Comparison of ENCODE assay signal across 17 cellular contexts in genomic region chr14:100892496-100893227, GRCh38. TPM values are rescaled to one million over a fixed set of nuclear protein-coding genes. Genes with fewer than 3 reads are reported as not detected.
DNase-seq lines count a peak whose midpoint lies in the region; ATAC-seq, FAIRE-seq and TF ChIP-seq lines count a peak whose summit lies in the region.
"Had no signal": no experiment of that assay in that cellular context is flagged by ENCODE, and none has a peak within 500 bp of the region (broad histone marks: within the 10 kb centered on the region; RNA-seq: fewer than 3 reads in every experiment).

No MANE protein-coding gene starts in this region.

- H3K27ac ChIP-seq in uterus = no peak overlapping the region
- no peak overlapping the region for H3K27ac ChIP-seq in CD4-positive, alpha-beta T cell (ENCODE audit: low read depth, low read length)
- H3K27ac ChIP-seq: BLaER1 treated with 17β-estradiol and CSF1 and Interleukin-3, amounts not matched to agents 10 nM and 100 nM had no signal

- H3K9me3 Mint-ChIP-seq in activated naive CD8-positive, alpha-beta T cell treated with anti-CD3 and anti-CD28 coated beads, Interleukin-2, amount 10 ng/mL, durations not matched to agents 7 days and 5 days = no peaks in the 10 kb centered on the region
- H3K9me3 Mint-ChIP-seq in activated naive CD8-positive, alpha-beta T cell treated with anti-CD3 and anti-CD28 coated beads for 36 hours = no peaks in the 10 kb centered on the region
- no peaks in the 10 kb centered on the region for H3K9me3 Mint-ChIP-seq in CD4-positive, alpha-beta T cell

- H3K4me1 ChIP-seq in uterus = no peaks in the 10 kb centered on the region

- H3K4me3 Mint-ChIP-seq in activated naive CD8-positive, alpha-beta T cell treated with anti-CD3 and anti-CD28 coated beads, Interleukin-2, amount 10 ng/mL, durations not matched to agents 7 days and 5 days = no peak overlapping the region
- H3K4me3 Mint-ChIP-seq in activated naive CD8-positive, alpha-beta T cell treated with anti-CD3 and anti-CD28 coated beads for 36 hours = no peak overlapping the region
- H3K4me3 Mint-ChIP-seq in CD4-positive, alpha-beta T cell = no peak overlapping the region

- POLR2A ChIA-PET in activated naive CD8-positive, alpha-beta T cell treated with anti-CD3 and anti-CD28 coated beads, Interleukin-2, amount 10 ng/mL, durations not matched to agents 7 days and 5 days (lab: Charles Lee) = no interaction called here
- POLR2A ChIA-PET in CD4-positive, alpha-beta T cell (lab: Charles Lee) = no interaction called here

- H3K27ac Mint-ChIP-seq in activated naive CD8-positive, alpha-beta T cell treated with anti-CD3 and anti-CD28 coated beads, Interleukin-2, amount 10 ng/mL, durations not matched to agents 7 days and 5 days = no peak overlapping the region
- no peak overlapping the region for H3K27ac Mint-ChIP-seq in activated naive CD8-positive, alpha-beta T cell treated with anti-CD3 and anti-CD28 coated beads for 36 hours
- no peak overlapping the region for H3K27ac Mint-ChIP-seq in CD4-positive, alpha-beta T cell

- H3K36me3 Mint-ChIP-seq in activated naive CD8-positive, alpha-beta T cell treated with anti-CD3 and anti-CD28 coated beads, Interleukin-2, amount 10 ng/mL, durations not matched to agents 7 days and 5 days = no peaks in the 10 kb centered on the region
- no peaks in the 10 kb centered on the region for H3K36me3 Mint-ChIP-seq in activated naive CD8-positive, alpha-beta T cell treated with anti-CD3 and anti-CD28 coated beads for 36 hours
- no peaks in the 10 kb centered on the region for H3K36me3 Mint-ChIP-seq in CD4-positive, alpha-beta T cell (ENCODE audit: low read depth)

- H3K27me3 Mint-ChIP-seq in activated naive CD8-positive, alpha-beta T cell treated with anti-CD3 and anti-CD28 coated beads, Interleukin-2, amount 10 ng/mL, durations not matched to agents 7 days and 5 days = peaks cover 8% of the 10 kb centered on the region
- H3K27me3 Mint-ChIP-seq in activated naive CD8-positive, alpha-beta T cell treated with anti-CD3 and anti-CD28 coated beads for 36 hours = peaks cover 17% of the 10 kb centered on the region
- peaks cover 29% of the 10 kb centered on the region for H3K27me3 Mint-ChIP-seq in CD4-positive, alpha-beta T cell

- no peak overlapping the region for H3K4me3 ChIP-seq in uterus
- H3K4me3 ChIP-seq: BLaER1 treated with 17β-estradiol and CSF1 and Interleukin-3, amounts not matched to agents 10 nM and 100 nM had no signal

- no peak for ATAC-seq in activated naive CD8-positive, alpha-beta T cell treated with anti-CD3 and anti-CD28 coated beads, Interleukin-2, amount 10 ng/mL, durations not matched to agents 7 days and 5 days (ENCODE audit: low read depth)
- no peak for ATAC-seq in CD4-positive, alpha-beta T cell (ENCODE audit: poor library complexity)
- no peak for ATAC-seq in HG03135 (IDR thresholded peaks at IDR 0.05; ENCODE audit: unreplicated experiment)
- ATAC-seq: Panc1, Right ventricle myocardium inferior had no signal

- CTCF ChIA-PET in CD4-positive, alpha-beta T cell (lab: Charles Lee) = no interaction called here

- FAIRE-seq in GM12891 (lab: Jason Lieb, UNC) = no peak
- FAIRE-seq: A204.1 had no signal

- no peaks in the 10 kb centered on the region for H3K36me3 ChIP-seq in uterus
- H3K36me3 ChIP-seq: BLaER1 treated with 17β-estradiol and CSF1 and Interleukin-3, amounts not matched to agents 10 nM and 100 nM had no signal

- intact Hi-C loops in posterior vena cava (cut with DNase I) = no loop called here
- intact Hi-C loops in uterus (cut with DNase I; ENCODE audit: low total_unique reads) = no loop called here
- intact Hi-C loops in CD4-positive, alpha-beta T cell (cut with DNase I, micrococcal nuclease) = no loop called here

- no peaks in the 10 kb centered on the region for H3K27me3 ChIP-seq in uterus
- H3K27me3 ChIP-seq in CD4-positive, alpha-beta T cell (ENCODE audit: control insufficient read depth, insufficient read depth, low read length) = peaks cover 6% of the 10 kb centered on the region

- peak; percentile 10 for DNase-seq in activated naive CD8-positive, alpha-beta T cell treated with anti-CD3 and anti-CD28 coated beads, Interleukin-2, amount 10 ng/mL, durations not matched to agents 7 days and 5 days
- DNase-seq in activated naive CD8-positive, alpha-beta T cell treated with anti-CD3 and anti-CD28 coated beads for 36 hours = no peak
- peak; percentile 7 for DNase-seq in islet precursor cell
- DNase-seq in posterior vena cava (ENCODE audit: low spot score) = peak; percentile 48
- DNase-seq in uterus = peak; percentile 6 to 8
- no peak for DNase-seq in GM12891 (ENCODE audit: insufficient read length, low spot score)
- no peak for DNase-seq in CD4-positive, alpha-beta T cell
- DNase-seq: GOT3, NCI-H1048, NCI-H2081 had no signal

- no peak for TF ChIP-seq CTCF in uterus (IDR thresholded peaks at IDR 0.05)
- TF ChIP-seq CTCF in CD4-positive, alpha-beta T cell (IDR thresholded peaks at IDR 0.05) = no peak

- TF ChIP-seq POLR2A in uterus (IDR thresholded peaks at IDR 0.05) (no peak), GM12891 (IDR thresholded peaks at IDR 0.05; ENCODE audit: low read depth, low read length) (no peak)

- H3K4me1 Mint-ChIP-seq in activated naive CD8-positive, alpha-beta T cell treated with anti-CD3 and anti-CD28 coated beads, Interleukin-2, amount 10 ng/mL, durations not matched to agents 7 days and 5 days = no peaks in the 10 kb centered on the region
- no peaks in the 10 kb centered on the region for H3K4me1 Mint-ChIP-seq in activated naive CD8-positive, alpha-beta T cell treated with anti-CD3 and anti-CD28 coated beads for 36 hours
- no peaks in the 10 kb centered on the region for H3K4me1 Mint-ChIP-seq in CD4-positive, alpha-beta T cell (ENCODE audit: low read depth)

- no peaks in the 10 kb centered on the region for H3K9me3 ChIP-seq in uterus
- no peaks in the 10 kb centered on the region for H3K9me3 ChIP-seq in CD4-positive, alpha-beta T cell (ENCODE audit: control insufficient read depth, low read length)
- H3K9me3 ChIP-seq: BLaER1 treated with 17β-estradiol and CSF1 and Interleukin-3, amounts not matched to agents 10 nM and 100 nM had no signal

TF ChIP-seq in GM12891, 5 proteins besides CTCF, POLR2A, EP300 and RAD21:
- TF ChIP-seq SPI1 (IDR thresholded peaks at IDR 0.05; ENCODE audit: low read depth, low read length) (no peak), TAF1 (IDR thresholded peaks at IDR 0.05; ENCODE audit: low read depth, low read length) (no peak), PAX5 (IDR thresholded peaks at IDR 0.05; ENCODE audit: insufficient read depth, low read length, severe bottlenecking) (no peak), POU2F2 (IDR thresholded peaks at IDR 0.05; ENCODE audit: low read depth, low read length) (no peak), POLR2AphosphoS5 (IDR thresholded peaks at IDR 0.05; ENCODE audit: low read depth, low read length) (no peak)

RNA-seq across cellular contexts. Expression of gene RTL1, which starts 10.9 kb away (rescaled TPM):
- not detected for total RNA-seq in activated naive CD8-positive, alpha-beta T cell treated with anti-CD3 and anti-CD28 coated beads, Interleukin-2, amount 10 ng/mL, durations not matched to agents 7 days and 5 days
- not detected for total RNA-seq in activated naive CD8-positive, alpha-beta T cell treated with anti-CD3 and anti-CD28 coated beads for 36 hours
- total RNA-seq in posterior vena cava (not detected), uterus (under 1 TPM in 1 of 4 donors, not detected in 3; 0.21 TPM)
- polyA plus RNA-seq in GM12891 (2012; ENCODE audit: low read depth, missing spikeins) = 0.03 TPM
- not detected for total RNA-seq in CD4-positive, alpha-beta T cell
- total RNA-seq: Daoy, MCF 10A, Right ventricle myocardium inferior had no signal

Comparison
In these comparisons a context has a peak if more than half of its experiments do, and no peak if none do; other contexts are left out.
1. DNase-seq: peak in activated naive CD8-positive, alpha-beta T cell treated with anti-CD3 and anti-CD28 coated beads, Interleukin-2, amount 10 ng/mL, durations not matched to agents 7 days and 5 days (single experiment), islet precursor cell (single experiment), posterior vena cava (single experiment) and uterus (2 of 2); none in activated naive CD8-positive, alpha-beta T cell treated with anti-CD3 and anti-CD28 coated beads for 36 hours (single experiment), GM12891 (single experiment) and CD4-positive, alpha-beta T cell (0 of 10).